Comparison of ENCODE assay signal across 1 cellular context in the genomic region with DNA sequence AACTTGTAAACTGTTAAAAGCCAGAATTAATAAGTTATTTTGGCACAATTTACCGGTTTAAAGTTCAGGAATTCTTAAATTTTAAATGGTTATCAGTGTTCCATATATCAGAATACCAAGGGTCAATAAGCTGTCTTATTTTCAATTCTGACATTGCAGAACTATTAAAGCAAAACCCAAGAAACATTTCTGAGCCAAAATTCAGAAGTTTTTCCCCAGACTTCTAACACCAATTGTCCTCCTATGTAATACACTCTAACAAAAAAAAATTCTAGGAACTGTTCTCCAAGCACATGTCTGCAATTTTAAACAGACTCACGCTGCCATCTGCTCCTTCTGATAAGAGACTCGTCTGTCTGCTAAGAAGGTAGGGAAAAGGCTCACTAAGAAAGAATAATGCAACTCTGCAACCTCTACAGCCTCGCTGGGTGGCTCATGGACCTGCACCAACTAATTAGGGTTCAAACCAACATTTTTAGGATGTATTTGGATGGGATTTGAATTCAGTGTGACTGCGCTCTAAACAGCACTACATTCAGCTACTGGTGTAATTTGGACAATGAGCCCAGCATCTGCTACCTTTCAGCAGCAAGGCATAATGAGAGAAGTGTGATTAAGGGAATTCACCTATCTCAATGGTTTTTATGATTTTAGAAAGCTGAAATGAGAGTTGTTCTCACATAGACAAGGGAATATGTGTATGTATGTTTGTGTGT.
TF ChIP-seq lines count a peak whose summit lies in the region.

No MANE protein-coding gene starts in this region.

TF ChIP-seq in K562, 482 proteins besides CTCF, POLR2A, EP300 and RAD21 (continued from another document and continues in another):
- TF ChIP-seq, protein P1, sequence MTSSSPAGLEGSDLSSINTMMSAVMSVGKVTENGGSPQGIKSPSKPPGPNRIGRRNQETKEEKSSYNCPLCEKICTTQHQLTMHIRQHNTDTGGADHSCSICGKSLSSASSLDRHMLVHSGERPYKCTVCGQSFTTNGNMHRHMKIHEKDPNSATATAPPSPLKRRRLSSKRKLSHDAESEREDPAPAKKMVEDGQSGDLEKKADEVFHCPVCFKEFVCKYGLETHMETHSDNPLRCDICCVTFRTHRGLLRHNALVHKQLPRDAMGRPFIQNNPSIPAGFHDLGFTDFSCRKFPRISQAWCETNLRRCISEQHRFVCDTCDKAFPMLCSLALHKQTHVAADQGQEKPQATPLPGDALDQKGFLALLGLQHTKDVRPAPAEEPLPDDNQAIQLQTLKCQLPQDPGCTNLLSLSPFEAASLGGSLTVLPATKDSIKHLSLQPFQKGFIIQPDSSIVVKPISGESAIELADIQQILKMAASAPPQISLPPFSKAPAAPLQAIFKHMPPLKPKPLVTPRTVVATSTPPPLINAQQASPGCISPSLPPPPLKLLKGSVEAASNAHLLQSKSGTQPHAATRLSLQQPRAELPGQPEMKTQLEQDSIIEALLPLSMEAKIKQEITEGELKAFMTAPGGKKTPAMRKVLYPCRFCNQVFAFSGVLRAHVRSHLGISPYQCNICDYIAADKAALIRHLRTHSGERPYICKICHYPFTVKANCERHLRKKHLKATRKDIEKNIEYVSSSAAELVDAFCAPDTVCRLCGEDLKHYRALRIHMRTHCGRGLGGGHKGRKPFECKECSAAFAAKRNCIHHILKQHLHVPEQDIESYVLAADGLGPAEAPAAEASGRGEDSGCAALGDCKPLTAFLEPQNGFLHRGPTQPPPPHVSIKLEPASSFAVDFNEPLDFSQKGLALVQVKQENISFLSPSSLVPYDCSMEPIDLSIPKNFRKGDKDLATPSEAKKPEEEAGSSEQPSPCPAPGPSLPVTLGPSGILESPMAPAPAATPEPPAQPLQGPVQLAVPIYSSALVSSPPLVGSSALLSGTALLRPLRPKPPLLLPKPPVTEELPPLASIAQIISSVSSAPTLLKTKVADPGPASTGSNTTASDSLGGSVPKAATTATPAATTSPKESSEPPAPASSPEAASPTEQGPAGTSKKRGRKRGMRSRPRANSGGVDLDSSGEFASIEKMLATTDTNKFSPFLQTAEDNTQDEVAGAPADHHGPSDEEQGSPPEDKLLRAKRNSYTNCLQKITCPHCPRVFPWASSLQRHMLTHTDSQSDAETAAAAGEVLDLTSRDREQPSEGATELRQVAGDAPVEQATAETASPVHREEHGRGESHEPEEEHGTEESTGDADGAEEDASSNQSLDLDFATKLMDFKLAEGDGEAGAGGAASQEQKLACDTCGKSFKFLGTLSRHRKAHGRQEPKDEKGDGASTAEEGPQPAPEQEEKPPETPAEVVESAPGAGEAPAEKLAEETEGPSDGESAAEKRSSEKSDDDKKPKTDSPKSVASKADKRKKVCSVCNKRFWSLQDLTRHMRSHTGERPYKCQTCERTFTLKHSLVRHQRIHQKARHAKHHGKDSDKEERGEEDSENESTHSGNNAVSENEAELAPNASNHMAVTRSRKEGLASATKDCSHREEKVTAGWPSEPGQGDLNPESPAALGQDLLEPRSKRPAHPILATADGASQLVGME (CRISPR knock-in tag; IDR thresholded peaks at IDR 0.05), result no peak
- TF ChIP-seq, protein P2, sequence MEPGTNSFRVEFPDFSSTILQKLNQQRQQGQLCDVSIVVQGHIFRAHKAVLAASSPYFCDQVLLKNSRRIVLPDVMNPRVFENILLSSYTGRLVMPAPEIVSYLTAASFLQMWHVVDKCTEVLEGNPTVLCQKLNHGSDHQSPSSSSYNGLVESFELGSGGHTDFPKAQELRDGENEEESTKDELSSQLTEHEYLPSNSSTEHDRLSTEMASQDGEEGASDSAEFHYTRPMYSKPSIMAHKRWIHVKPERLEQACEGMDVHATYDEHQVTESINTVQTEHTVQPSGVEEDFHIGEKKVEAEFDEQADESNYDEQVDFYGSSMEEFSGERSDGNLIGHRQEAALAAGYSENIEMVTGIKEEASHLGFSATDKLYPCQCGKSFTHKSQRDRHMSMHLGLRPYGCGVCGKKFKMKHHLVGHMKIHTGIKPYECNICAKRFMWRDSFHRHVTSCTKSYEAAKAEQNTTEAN (CRISPR knock-in tag; IDR thresholded peaks at IDR 0.05), result no peak
- peak; percentile 62 for TF ChIP-seq MAFK (IDR thresholded peaks at IDR 0.05; ENCODE audit: low read length)
- TF ChIP-seq L3MBTL2 (IDR thresholded peaks at IDR 0.05), result peak; percentile 90
- TF ChIP-seq, protein P3, sequence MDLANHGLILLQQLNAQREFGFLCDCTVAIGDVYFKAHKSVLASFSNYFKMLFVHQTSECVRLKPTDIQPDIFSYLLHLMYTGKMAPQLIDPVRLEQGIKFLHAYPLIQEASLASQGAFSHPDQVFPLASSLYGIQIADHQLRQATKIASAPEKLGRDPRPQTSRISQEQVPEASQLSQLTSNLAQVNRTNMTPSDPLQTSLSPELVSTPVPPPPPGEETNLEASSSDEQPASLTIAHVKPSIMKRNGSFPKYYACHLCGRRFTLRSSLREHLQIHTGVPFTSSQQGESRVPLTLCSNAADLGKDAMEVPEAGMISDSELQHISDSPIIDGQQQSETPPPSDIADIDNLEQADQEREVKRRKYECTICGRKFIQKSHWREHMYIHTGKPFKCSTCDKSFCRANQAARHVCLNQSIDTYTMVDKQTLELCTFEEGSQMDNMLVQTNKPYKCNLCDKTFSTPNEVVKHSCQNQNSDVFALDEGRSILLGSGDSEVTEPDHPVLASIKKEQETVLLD (IDR thresholded peaks at IDR 0.05), result no peak
- TF ChIP-seq, protein P4, sequence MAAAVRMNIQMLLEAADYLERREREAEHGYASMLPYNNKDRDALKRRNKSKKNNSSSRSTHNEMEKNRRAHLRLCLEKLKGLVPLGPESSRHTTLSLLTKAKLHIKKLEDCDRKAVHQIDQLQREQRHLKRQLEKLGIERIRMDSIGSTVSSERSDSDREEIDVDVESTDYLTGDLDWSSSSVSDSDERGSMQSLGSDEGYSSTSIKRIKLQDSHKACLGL (CRISPR knock-in tag; IDR thresholded peaks at IDR 0.05; ENCODE audit: borderline replicate concordance, poor library complexity, severe bottlenecking), result no peak
- TF ChIP-seq, protein P5, sequence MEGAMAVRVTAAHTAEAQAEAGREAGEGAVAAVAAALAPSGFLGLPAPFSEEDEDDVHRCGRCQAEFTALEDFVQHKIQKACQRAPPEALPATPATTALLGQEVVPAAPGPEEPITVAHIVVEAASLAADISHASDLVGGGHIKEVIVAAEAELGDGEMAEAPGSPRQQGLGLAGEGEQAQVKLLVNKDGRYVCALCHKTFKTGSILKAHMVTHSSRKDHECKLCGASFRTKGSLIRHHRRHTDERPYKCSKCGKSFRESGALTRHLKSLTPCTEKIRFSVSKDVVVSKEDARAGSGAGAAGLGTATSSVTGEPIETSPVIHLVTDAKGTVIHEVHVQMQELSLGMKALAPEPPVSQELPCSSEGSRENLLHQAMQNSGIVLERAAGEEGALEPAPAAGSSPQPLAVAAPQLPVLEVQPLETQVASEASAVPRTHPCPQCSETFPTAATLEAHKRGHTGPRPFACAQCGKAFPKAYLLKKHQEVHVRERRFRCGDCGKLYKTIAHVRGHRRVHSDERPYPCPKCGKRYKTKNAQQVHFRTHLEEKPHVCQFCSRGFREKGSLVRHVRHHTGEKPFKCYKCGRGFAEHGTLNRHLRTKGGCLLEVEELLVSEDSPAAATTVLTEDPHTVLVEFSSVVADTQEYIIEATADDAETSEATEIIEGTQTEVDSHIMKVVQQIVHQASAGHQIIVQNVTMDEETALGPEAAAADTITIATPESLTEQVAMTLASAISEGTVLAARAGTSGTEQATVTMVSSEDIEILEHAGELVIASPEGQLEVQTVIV (CRISPR knock-in tag; IDR thresholded peaks at IDR 0.05; ENCODE audit: borderline replicate concordance), result no peak
- TF ChIP-seq HDAC1 (IDR thresholded peaks at IDR 0.05), result peak in 1 of 2 experiments; percentile 58; a peak in 2 of 4 replicates
- peak; percentile 93 for TF ChIP-seq TEAD4 (IDR thresholded peaks at IDR 0.05; ENCODE audit: low read length)
- no peak for TF ChIP-seq TEAD4 (CRISPR knock-in tag; IDR thresholded peaks at IDR 0.05; ENCODE audit: borderline replicate concordance)
- no peak for TF ChIP-seq HDAC6 (IDR thresholded peaks at IDR 0.05; ENCODE audit: low read depth, low read length)
- TF ChIP-seq GATA2 (CRISPR knock-in tag; IDR thresholded peaks at IDR 0.05), result peak; percentile 85
- TF ChIP-seq, protein P6, sequence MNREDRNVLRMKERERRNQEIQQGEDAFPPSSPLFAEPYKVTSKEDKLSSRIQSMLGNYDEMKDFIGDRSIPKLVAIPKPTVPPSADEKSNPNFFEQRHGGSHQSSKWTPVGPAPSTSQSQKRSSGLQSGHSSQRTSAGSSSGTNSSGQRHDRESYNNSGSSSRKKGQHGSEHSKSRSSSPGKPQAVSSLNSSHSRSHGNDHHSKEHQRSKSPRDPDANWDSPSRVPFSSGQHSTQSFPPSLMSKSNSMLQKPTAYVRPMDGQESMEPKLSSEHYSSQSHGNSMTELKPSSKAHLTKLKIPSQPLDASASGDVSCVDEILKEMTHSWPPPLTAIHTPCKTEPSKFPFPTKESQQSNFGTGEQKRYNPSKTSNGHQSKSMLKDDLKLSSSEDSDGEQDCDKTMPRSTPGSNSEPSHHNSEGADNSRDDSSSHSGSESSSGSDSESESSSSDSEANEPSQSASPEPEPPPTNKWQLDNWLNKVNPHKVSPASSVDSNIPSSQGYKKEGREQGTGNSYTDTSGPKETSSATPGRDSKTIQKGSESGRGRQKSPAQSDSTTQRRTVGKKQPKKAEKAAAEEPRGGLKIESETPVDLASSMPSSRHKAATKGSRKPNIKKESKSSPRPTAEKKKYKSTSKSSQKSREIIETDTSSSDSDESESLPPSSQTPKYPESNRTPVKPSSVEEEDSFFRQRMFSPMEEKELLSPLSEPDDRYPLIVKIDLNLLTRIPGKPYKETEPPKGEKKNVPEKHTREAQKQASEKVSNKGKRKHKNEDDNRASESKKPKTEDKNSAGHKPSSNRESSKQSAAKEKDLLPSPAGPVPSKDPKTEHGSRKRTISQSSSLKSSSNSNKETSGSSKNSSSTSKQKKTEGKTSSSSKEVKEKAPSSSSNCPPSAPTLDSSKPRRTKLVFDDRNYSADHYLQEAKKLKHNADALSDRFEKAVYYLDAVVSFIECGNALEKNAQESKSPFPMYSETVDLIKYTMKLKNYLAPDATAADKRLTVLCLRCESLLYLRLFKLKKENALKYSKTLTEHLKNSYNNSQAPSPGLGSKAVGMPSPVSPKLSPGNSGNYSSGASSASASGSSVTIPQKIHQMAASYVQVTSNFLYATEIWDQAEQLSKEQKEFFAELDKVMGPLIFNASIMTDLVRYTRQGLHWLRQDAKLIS (CRISPR knock-in tag; IDR thresholded peaks at IDR 0.05), result no peak
- TF ChIP-seq CCNT2 (IDR thresholded peaks at IDR 0.05; ENCODE audit: borderline replicate concordance, extremely low read depth, insufficient read length, low read depth, low read length), result peak; percentile 34
- no peak for TF ChIP-seq ZNF324 (CRISPR knock-in tag; IDR thresholded peaks at IDR 0.05)
- 0 out of 2 replicates have a peak, but pooled peaks have one; percentile 62 for TF ChIP-seq CBX1 (IDR thresholded peaks at IDR 0.05; ENCODE audit: low read depth)
- peak; percentile 87 for TF ChIP-seq FOXM1 (IDR thresholded peaks at IDR 0.05; ENCODE audit: low read depth)
- TF ChIP-seq FOXM1 (CRISPR knock-in tag; IDR thresholded peaks at IDR 0.05; ENCODE audit: low read depth), result no peak
- no peak for TF ChIP-seq SAP30 (IDR thresholded peaks at IDR 0.05; ENCODE audit: borderline replicate concordance, insufficient read depth, low read depth, low read length, poor library complexity, severe bottlenecking)
- TF ChIP-seq ZNF583 (CRISPR knock-in tag; IDR thresholded peaks at IDR 0.05), result no peak
- peak in 1 of 2 experiments; percentile 67; a peak in 2 of 4 replicates for TF ChIP-seq RCOR1 (IDR thresholded peaks at IDR 0.05; ENCODE audit: borderline replicate concordance in 1 of 2, low read depth in 2 of 2, low read length in 2 of 2)
- 0 out of 2 replicates have a peak, but pooled peaks have one; percentile 18 for TF ChIP-seq CBX5 (IDR thresholded peaks at IDR 0.05; ENCODE audit: borderline replicate concordance, low read depth)
- TF ChIP-seq ARNT (IDR thresholded peaks at IDR 0.05), result 0 out of 4 replicates have a peak, but pooled peaks of 1 of the 2 experiments have one; percentile 48
- no peak for TF ChIP-seq RBM15 (IDR thresholded peaks at IDR 0.05; ENCODE audit: insufficient read depth, low read length)
- TF ChIP-seq PTTG1 (tag; IDR thresholded peaks at IDR 0.05; ENCODE audit: low read depth), result no peak
- peak; percentile 88 for TF ChIP-seq NBN (IDR thresholded peaks at IDR 0.05; ENCODE audit: low read depth)
- TF ChIP-seq C11orf30 (IDR thresholded peaks at IDR 0.05; ENCODE audit: low read depth), result peak; percentile 55
- no peak for TF ChIP-seq ZNF253 (CRISPR knock-in tag; conservative IDR thresholded peaks at IDR 0.05)
- peak; percentile 92 for TF ChIP-seq TAL1 (IDR thresholded peaks at IDR 0.05)
- 0 out of 2 replicates have a peak, but pooled peaks have one; percentile 25 for TF ChIP-seq TOE1 (IDR thresholded peaks at IDR 0.05; ENCODE audit: borderline replicate concordance)
- TF ChIP-seq TOE1 (CRISPR knock-in tag; IDR thresholded peaks at IDR 0.05; ENCODE audit: borderline replicate concordance, low read depth), result no peak
- TF ChIP-seq RAD51 (IDR thresholded peaks at IDR 0.05; ENCODE audit: borderline replicate concordance, low read depth), result no peak
- TF ChIP-seq ILF3 (IDR thresholded peaks at IDR 0.05; ENCODE audit: borderline replicate concordance), result no peak
- no peak for TF ChIP-seq IFI16 (CRISPR knock-in tag; IDR thresholded peaks at IDR 0.05)
- no peak for TF ChIP-seq U2AF1 (optimal IDR thresholded peaks at IDR 0.05; ENCODE audit: low read depth, low read length)
- TF ChIP-seq FOSL1 (tag; conservative IDR thresholded peaks at IDR 0.05), result peak; percentile 42
- TF ChIP-seq CHCHD3 (CRISPR knock-in tag; IDR thresholded peaks at IDR 0.05), result no peak
- TF ChIP-seq SREBF2 (CRISPR knock-in tag; IDR thresholded peaks at IDR 0.05), result no peak
- TF ChIP-seq CREBBP (IDR thresholded peaks at IDR 0.05; ENCODE audit: low read depth, low read length), result no peak
- no peak for TF ChIP-seq ZNF184 (CRISPR knock-in tag; IDR thresholded peaks at IDR 0.05)
- TF ChIP-seq MEIS2 (IDR thresholded peaks at IDR 0.05; ENCODE audit: partially characterized antibody), result peak; percentile 59
- TF ChIP-seq ZFPM2 (CRISPR knock-in tag; IDR thresholded peaks at IDR 0.05), result no peak
- TF ChIP-seq ZZZ3 (IDR thresholded peaks at IDR 0.05), result no peak
- TF ChIP-seq ZNF165 (CRISPR knock-in tag; IDR thresholded peaks at IDR 0.05; ENCODE audit: borderline replicate concordance), result no peak
- no peak for TF ChIP-seq RBM22 (IDR thresholded peaks at IDR 0.05; ENCODE audit: low read depth, low read length, poor library complexity, severe bottlenecking)
- no peak for TF ChIP-seq MCM7 (IDR thresholded peaks at IDR 0.05)
- peak; percentile 79 for TF ChIP-seq SMARCE1 (IDR thresholded peaks at IDR 0.05)
- TF ChIP-seq MTA3 (IDR thresholded peaks at IDR 0.05; ENCODE audit: borderline replicate concordance), result peak; percentile 26; the same call in 1 of the 2 replicates
- no peak for TF ChIP-seq FOXK1 (CRISPR knock-in tag; IDR thresholded peaks at IDR 0.05; ENCODE audit: borderline replicate concordance)
- no peak for TF ChIP-seq SNIP1 (IDR thresholded peaks at IDR 0.05; ENCODE audit: low read depth)
- TF ChIP-seq NFE2 (IDR thresholded peaks at IDR 0.05; ENCODE audit: low read depth), result peak; percentile 81
